16 cellular contexts compared by ENCODE assay signal in genomic region chr5:135667204-135667603, GRCh38.
DNase-seq lines count a peak whose midpoint lies in the region; ATAC-seq and TF ChIP-seq lines count a peak whose summit lies in the region.
"Had no signal": no experiment of that assay in that cellular context is flagged by ENCODE, and none has a peak within 500 bp of the region (broad histone marks: within the 10 kb centered on the region; RNA-seq: fewer than 3 reads in every experiment).

No MANE protein-coding gene starts in this region.

- peaks cover 5% of the 10 kb centered on the region for H3K9me3 Mint-ChIP-seq in Calu3 (ENCODE audit: low read depth, unreplicated experiment)

- TF ChIP-seq CTCF in Calu3 (IDR thresholded peaks at IDR 0.05; ENCODE audit: unreplicated experiment) = no peak
- no peak for TF ChIP-seq CTCF in MM.1S (IDR thresholded peaks at IDR 0.05; ENCODE audit: low read length)
- no peak for TF ChIP-seq CTCF in esophagus muscularis mucosa (IDR thresholded peaks at IDR 0.05)
- TF ChIP-seq CTCF in suprapubic skin (IDR thresholded peaks at IDR 0.05) = no peak
- TF ChIP-seq CTCF in dorsolateral prefrontal cortex (IDR thresholded peaks at IDR 0.05 in 54 of 56, conservative IDR thresholded peaks at IDR 0.05 in 2 of 56; ENCODE audit: low read depth in 1 of 56, partially characterized antibody in 56 of 56) = no peak

- H3K4me3 ChIP-seq in MM.1S (ENCODE audit: low read length) (no peak overlapping the region), esophagus muscularis mucosa (no peak overlapping the region), aorta (ENCODE audit: low read length in 2 of 2) (no peak overlapping the region), suprapubic skin (no peak overlapping the region), dorsolateral prefrontal cortex (no peak overlapping the region)
- H3K4me3 ChIP-seq: K562, Peyer's patch had no signal

- H3K27ac ChIP-seq in MM.1S (ENCODE audit: low read length) (no peak overlapping the region), esophagus muscularis mucosa (replicated peaks in 1 of 4) (no peak overlapping the region), aorta (ENCODE audit: low read depth in 1 of 2, low read length in 2 of 2) (no peak overlapping the region), suprapubic skin (no peak overlapping the region), dorsolateral prefrontal cortex (no peak overlapping the region)
- H3K27ac ChIP-seq: Peyer's patch had no signal

- no peaks in the 10 kb centered on the region for H3K36me3 Mint-ChIP-seq in Calu3 (ENCODE audit: insufficient read depth, unreplicated experiment)
- H3K36me3 Mint-ChIP-seq: CD14-positive monocyte; CD8-positive, alpha-beta memory T cell had no signal

- peaks cover 14% of the 10 kb centered on the region for H3K27me3 Mint-ChIP-seq in Calu3 (ENCODE audit: unreplicated experiment)

- TF ChIP-seq EP300 in esophagus muscularis mucosa (IDR thresholded peaks at IDR 0.05) = no peak
- TF ChIP-seq EP300 in suprapubic skin (IDR thresholded peaks at IDR 0.05) = no peak

- no peaks in the 10 kb centered on the region for H3K36me3 ChIP-seq in MM.1S (replicated peaks; ENCODE audit: insufficient read depth, low read length)
- H3K36me3 ChIP-seq in esophagus muscularis mucosa = no peaks in the 10 kb centered on the region
- H3K36me3 ChIP-seq in aorta (ENCODE audit: control insufficient read depth in 1 of 2, insufficient read depth in 2 of 2, low read length in 1 of 2) = no peaks in the 10 kb centered on the region
- H3K36me3 ChIP-seq in suprapubic skin = no peaks in the 10 kb centered on the region
- H3K36me3 ChIP-seq: Peyer's patch had no signal

- H3K9me3 ChIP-seq in MM.1S (replicated peaks; ENCODE audit: insufficient read depth, low read length) (no peaks in the 10 kb centered on the region), esophagus muscularis mucosa (no peaks in the 10 kb centered on the region), aorta (ENCODE audit: control insufficient read depth, low read length) (no peaks in the 10 kb centered on the region), suprapubic skin (no peaks in the 10 kb centered on the region)
- H3K9me3 ChIP-seq: Peyer's patch, SK-N-SH had no signal

- H3K27me3 ChIP-seq in MM.1S (replicated peaks; ENCODE audit: insufficient read depth, low read length) (no peaks in the 10 kb centered on the region), esophagus muscularis mucosa (no peaks in the 10 kb centered on the region), aorta (ENCODE audit: control insufficient read depth in 1 of 2, insufficient read depth in 2 of 2, low read length in 1 of 2) (peaks cover 0 to 2% of the 10 kb centered on the region in 2 donors), suprapubic skin (no peaks in the 10 kb centered on the region), dorsolateral prefrontal cortex (no peaks in the 10 kb centered on the region)
- H3K27me3 ChIP-seq: Peyer's patch had no signal

- H3K27ac Mint-ChIP-seq in Calu3 (ENCODE audit: unreplicated experiment) = peak overlapping the region; percentile 76
- H3K27ac Mint-ChIP-seq: CD14-positive monocyte; CD8-positive, alpha-beta memory T cell had no signal

- H3F3A ChIP-seq in MM.1S (ENCODE audit: insufficient read depth, low read length) = no peaks in the 10 kb centered on the region

- BruUV-seq in Calu3 (replicated peaks; lab: Mats Ljungman, UMichigan) = no TSS peak

- H3K79me2 ChIP-seq in MM.1S (ENCODE audit: low read length) = no peaks in the 10 kb centered on the region

- no peak overlapping the region for H2AFZ ChIP-seq in MM.1S (ENCODE audit: low read length)

- no peak for TF ChIP-seq POLR2A in esophagus muscularis mucosa (IDR thresholded peaks at IDR 0.05; ENCODE audit: low read depth)
- TF ChIP-seq POLR2A in suprapubic skin (IDR thresholded peaks at IDR 0.05) = no peak

- no peaks in the 10 kb centered on the region for H3K9me2 ChIP-seq in MM.1S (replicated peaks; ENCODE audit: insufficient read depth, low read length)
- H3K9me2 ChIP-seq: SK-N-SH had no signal

- H3K9ac ChIP-seq in MM.1S (ENCODE audit: low read length) = no peak overlapping the region
- H3K9ac ChIP-seq: SK-N-SH had no signal

- intact Hi-C loops in Calu3 (cut with micrococcal nuclease; ENCODE audit: unreplicated experiment) = no loop called here
- intact Hi-C loops in esophagus muscularis mucosa (cut with DNase I) = no loop called here
- intact Hi-C loops in aorta (cut with DNase I) = no loop called here
- intact Hi-C loops in dorsolateral prefrontal cortex (cut with DNase I) = no loop called here

- peaks cover 15% of the 10 kb centered on the region for H3K4me1 Mint-ChIP-seq in Calu3 (ENCODE audit: low read depth, unreplicated experiment)
- H3K4me1 Mint-ChIP-seq: CD8-positive, alpha-beta memory T cell had no signal

- H3K4me1 ChIP-seq in MM.1S (ENCODE audit: low read length) = no peaks in the 10 kb centered on the region
- H3K4me1 ChIP-seq in esophagus muscularis mucosa = no peaks in the 10 kb centered on the region
- no peaks in the 10 kb centered on the region for H3K4me1 ChIP-seq in aorta (ENCODE audit: control insufficient read depth in 1 of 2, insufficient read depth in 2 of 2, low read length in 2 of 2)
- H3K4me1 ChIP-seq in suprapubic skin = peaks cover 21% of the 10 kb centered on the region
- H3K4me1 ChIP-seq: Peyer's patch had no signal

- no peaks in the 10 kb centered on the region for H4K20me1 ChIP-seq in MM.1S (ENCODE audit: insufficient read depth, low read length)

- WGBS in esophagus muscularis mucosa = 88% methylated on average over 3 of the region's 3 CpGs
- WGBS in aorta, 2 donors = 77 to 78% methylated on average over 3 of the region's 3 CpGs
- 81% methylated on average over 3 of the region's 3 CpGs for WGBS in suprapubic skin

- ATAC-seq in aorta (ENCODE audit: low FRiP score) (peak; percentile 49), GM21529 (IDR thresholded peaks at IDR 0.05; ENCODE audit: unreplicated experiment) (no peak)
- ATAC-seq: K562 had no signal

- no peak overlapping the region for H3K4me2 ChIP-seq in MM.1S (ENCODE audit: low read depth, low read length)
- H3K4me2 ChIP-seq: SK-N-SH had no signal

- DNase-seq in Calu3 = no peak
- DNase-seq in MM.1S = peak; percentile 20
- DNase-seq in esophagus muscularis mucosa (ENCODE audit: extremely low spot score) = peak; percentile 47
- no peak for DNase-seq in aorta
- DNase-seq in suprapubic skin (ENCODE audit: low spot score in 2 of 2) = no peak
- no peak for DNase-seq in dorsolateral prefrontal cortex
- DNase-seq: CD8-positive, alpha-beta memory T cell; DND-41; Kasumi-1; NCI-H2029; Peyer's patch; SK-N-SH; SW 1271 had no signal

- CTCF ChIA-PET in Calu3 (lab: Charles Lee) = interaction anchor here (0.6 kb wide), 1 partner anchor 701 kb away, joined by 5 read pairs; no protein-coding TSS in a partner anchor

- no peak overlapping the region for H3K4me3 Mint-ChIP-seq in Calu3 (ENCODE audit: low read depth, unreplicated experiment)
- H3K4me3 Mint-ChIP-seq: CD14-positive monocyte; CD8-positive, alpha-beta memory T cell had no signal

Comparison
In these comparisons a context has a peak if more than half of its experiments do, and no peak if none do; other contexts are left out.
1. DNase-seq: peak in MM.1S (single experiment) and esophagus muscularis mucosa (single experiment); none in Calu3 (single experiment), aorta (0 of 2), suprapubic skin (0 of 2) and dorsolateral prefrontal cortex (0 of 10).